In the genomic region with DNA sequence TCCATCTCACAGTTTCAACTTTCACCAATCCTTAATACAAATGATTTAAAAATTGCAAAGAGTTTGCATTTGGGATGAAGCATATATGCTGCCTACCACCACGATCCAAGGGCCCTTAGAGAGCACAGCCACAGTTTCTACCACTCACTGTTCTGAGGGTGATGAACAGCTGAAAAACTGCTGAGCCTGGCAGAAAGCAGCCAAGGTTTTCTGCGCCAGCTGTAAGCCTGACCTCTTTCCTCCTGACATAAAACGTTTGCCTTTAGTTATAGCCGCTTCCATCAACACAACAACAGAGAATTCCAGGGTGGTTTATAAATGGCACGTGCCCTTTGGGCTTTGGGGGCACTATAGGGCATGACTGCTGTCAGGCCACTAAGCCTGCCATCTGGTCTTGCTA, we compare ENCODE assay signal across 18 cellular contexts.
"Had no signal": no experiment of that assay in that cellular context is flagged by ENCODE, and none has a peak within 500 bp of the region (broad histone marks: within the 10 kb centered on the region; RNA-seq: fewer than 3 reads in every experiment).

No MANE protein-coding gene starts in this region.

- H3K27me3 ChIP-seq: esophagus squamous epithelium had no signal

- H3K4me1 ChIP-seq: esophagus squamous epithelium had no signal

- H3K36me3 ChIP-seq: esophagus squamous epithelium had no signal

- H3K9me3 ChIP-seq: esophagus squamous epithelium had no signal

- ATAC-seq: left ventricle myocardium superior, right cardiac atrium had no signal

- H3K27ac ChIP-seq: coronary artery, esophagus squamous epithelium had no signal

- DNase-seq: activated CD4-positive, CD25-positive, alpha-beta regulatory T cell treated with anti-CD3 and anti-CD28 coated beads, Interleukin-2, amount 50 U/mL, for 72 hours; activated naive CD4-positive, alpha-beta T cell; activated naive CD8-positive, alpha-beta T cell treated with anti-CD3 and anti-CD28 coated beads, Interleukin-2, amount 10 ng/mL, durations not matched to agents 7 days and 5 days; activated T-cell treated with anti-CD3 and anti-CD28 coated beads for 4 hours; central memory CD4-positive, alpha-beta T cell; effector CD4-positive, alpha-beta T cell; esophagus squamous epithelium; hippocampal formation; kidney; left ventricle myocardium superior; occipital lobe; right cardiac atrium; small intestine; stimulated activated CD4-positive, alpha-beta T cell treated with anti-CD3 and anti-CD28 coated beads, Interleukin-4, amount 100 ng/mL, for 4 hours; stimulated activated CD8-positive, alpha-beta memory T cell treated with anti-CD3 and anti-CD28 coated beads, Interleukin-4, amount 100 ng/mL, for 48 hours; T-helper 9 cell had no signal

- H3K4me3 ChIP-seq: coronary artery, esophagus squamous epithelium had no signal

- FAIRE-seq: endothelial cell of umbilical vein, kidney, small intestine had no signal
